Comparison of ENCODE assay signal across 13 cellular contexts in the genomic region with DNA sequence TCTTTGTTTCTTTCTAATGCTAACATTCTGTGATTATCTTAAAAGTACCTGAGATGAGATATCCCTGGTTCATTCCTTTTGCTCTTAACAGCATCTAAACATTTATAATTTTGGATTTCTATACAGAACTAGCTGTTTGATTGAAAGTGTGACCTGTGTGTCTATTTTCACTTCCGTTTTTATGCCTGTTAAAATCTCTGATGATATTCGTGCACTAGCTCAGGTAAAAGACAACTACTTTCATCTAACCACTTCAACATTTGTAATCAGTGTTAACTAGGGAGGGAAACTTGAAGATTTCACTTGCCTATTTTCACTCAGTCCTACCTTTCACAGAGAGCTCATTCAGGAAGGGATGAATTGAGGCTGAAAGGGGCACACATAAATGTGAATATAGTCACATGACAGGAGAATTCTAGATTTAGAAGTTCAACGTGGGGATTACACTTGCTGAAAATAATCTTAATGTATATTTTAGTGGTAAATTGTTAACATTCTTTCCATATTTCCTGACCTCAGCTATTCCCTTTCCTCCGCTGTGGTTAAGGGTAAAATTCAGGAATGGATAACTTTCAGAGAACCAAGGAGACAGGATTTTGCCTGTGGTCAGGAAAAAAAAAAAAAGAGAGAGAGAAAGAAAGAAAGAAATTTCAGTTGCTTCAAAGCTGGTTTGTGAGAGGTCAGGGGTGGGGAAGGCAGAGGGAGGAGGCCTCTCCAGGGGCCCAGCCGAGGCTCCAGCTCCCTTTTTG.
DNase-seq lines count a peak whose midpoint lies in the region; ATAC-seq, FAIRE-seq and TF ChIP-seq lines count a peak whose summit lies in the region.
"Had no signal": no experiment of that assay in that cellular context is flagged by ENCODE, and none has a peak within 500 bp of the region (broad histone marks: within the 10 kb centered on the region; RNA-seq: fewer than 3 reads in every experiment).

No MANE protein-coding gene starts in this region.

- no peak for FAIRE-seq in K562 (lab: Jason Lieb, UNC)
- FAIRE-seq: colon had no signal

- H3K27me3 ChIP-seq in K562 (ENCODE audit: control insufficient read depth in 2 of 2, insufficient read depth in 2 of 2, low read length in 2 of 2) (peaks cover 7 to 8% of the 10 kb centered on the region in 2 experiments; a peak in 3 of 5 replicates), muscle layer of duodenum (ENCODE audit: low read depth, low read length) (no peaks in the 10 kb centered on the region)
- H3K27me3 ChIP-seq: BLaER1 treated with 17β-estradiol and CSF1 and Interleukin-3, amounts not matched to agents 10 nM and 100 nM; suprapubic skin had no signal

- no TSS peak for BruUV-seq in K562 (replicated peaks; lab: Mats Ljungman, UMichigan)

- POLR2A ChIA-PET in K562 (lab: Yijun Ruan, JAX), result interaction anchor here (0.7 to 1.1 kb wide), 2 partner anchors 12 to 603 kb away, joined by 3 read pairs; no protein-coding TSS in a partner anchor

- H3K27ac ChIP-seq in K562 (ENCODE audit: extremely low read depth, low read depth, low read length) (no peak overlapping the region), muscle layer of duodenum (ENCODE audit: low read length) (peak overlapping the region; percentile 46)
- H3K27ac ChIP-seq: BLaER1 treated with 17β-estradiol and CSF1 and Interleukin-3, amounts not matched to agents 10 nM and 100 nM; suprapubic skin had no signal

- in situ Hi-C loops in K562 (cut with MboI), result no loop called here

- no peaks in the 10 kb centered on the region for H3K9me3 ChIP-seq in K562 (replicated peaks; ENCODE audit: control insufficient read depth, insufficient read depth, low read depth, low read length)
- H3K9me3 ChIP-seq in muscle layer of duodenum (ENCODE audit: control insufficient read depth in 1 of 2, low read length in 2 of 2), result no peaks in the 10 kb centered on the region
- H3K9me3 ChIP-seq: BLaER1 treated with 17β-estradiol and CSF1 and Interleukin-3, amounts not matched to agents 10 nM and 100 nM; suprapubic skin had no signal

- no peaks in the 10 kb centered on the region for H3K9me1 ChIP-seq in K562 (ENCODE audit: control insufficient read depth, insufficient read depth, low read length)

- DNase-seq in AG08395 (ENCODE audit: low spot score) (peak; percentile 60), HS-27A (ENCODE audit: low read depth) (peak; percentile 86), K562 (ENCODE audit: extremely low read depth in 1 of 4, low spot score in 3 of 4) (no peak), retina (no peak)
- DNase-seq: activated CD8-positive, alpha-beta memory T cell treated with anti-CD3 and anti-CD28 coated beads, Interleukin-2, amount 50 U/mL, for 48 hours had no signal

- no peak overlapping the region for H3K4me2 ChIP-seq in K562 (ENCODE audit: insufficient read depth, low read length)
- H3K4me2 ChIP-seq: BLaER1 treated with 17β-estradiol and CSF1 and Interleukin-3, amounts not matched to agents 10 nM and 100 nM had no signal

- no peak for TF ChIP-seq EP300 in K562 (IDR thresholded peaks at IDR 0.05; ENCODE audit: low read length)

- no peak for TF ChIP-seq CTCF in K562 (IDR thresholded peaks at IDR 0.05 in 2 of 3, conservative IDR thresholded peaks at IDR 0.05 in 1 of 3; ENCODE audit: insufficient read depth in 2 of 3, low read depth in 1 of 3, low read length in 3 of 3)

- CTCF ChIA-PET in K562 (lab: Yijun Ruan, JAX; ENCODE audit: low intra/inter-chr PET ratio), result no interaction called here

- peaks cover 0 to 6% of the 10 kb centered on the region in 2 experiments; a peak in 3 of 5 replicates for H3K4me1 ChIP-seq in K562 (replicated peaks in 1 of 2; ENCODE audit: control insufficient read depth in 2 of 2, insufficient read depth in 2 of 2, low read length in 2 of 2)
- peaks cover 12 to 29% of the 10 kb centered on the region in 2 donors for H3K4me1 ChIP-seq in muscle layer of duodenum (ENCODE audit: control insufficient read depth in 1 of 2, insufficient read depth in 2 of 2, low read length in 2 of 2)

- H3K4me3 ChIP-seq in K562 (no peak overlapping the region), muscle layer of duodenum (ENCODE audit: low read depth in 1 of 2, low read length in 2 of 2) (no peak overlapping the region)
- H3K4me3 ChIP-seq: BLaER1 treated with 17β-estradiol and CSF1 and Interleukin-3, amounts not matched to agents 10 nM and 100 nM; skin epidermis; suprapubic skin had no signal

- no peak overlapping the region for H2AFZ ChIP-seq in K562 (ENCODE audit: low read depth, low read length)

- intact Hi-C loops in K562 (cut with micrococcal nuclease), result no loop called here

- H3K36me3 ChIP-seq in K562 (ENCODE audit: control insufficient read depth, insufficient read depth, low read length) (no peaks in the 10 kb centered on the region), muscle layer of duodenum (ENCODE audit: control insufficient read depth in 1 of 2, insufficient read depth in 2 of 2, low read length in 2 of 2) (no peaks in the 10 kb centered on the region)
- H3K36me3 ChIP-seq: BLaER1 treated with 17β-estradiol and CSF1 and Interleukin-3, amounts not matched to agents 10 nM and 100 nM; suprapubic skin had no signal

- TF ChIP-seq POLR2A in K562 (conservative IDR thresholded peaks at IDR 0.05), result no peak

- no peak for TF ChIP-seq RAD21 in K562 (CRISPR knock-in tag; conservative IDR thresholded peaks at IDR 0.05 in 1 of 2, IDR thresholded peaks at IDR 0.05 in 1 of 2)

- no peak overlapping the region for H3K9ac ChIP-seq in K562 (ENCODE audit: insufficient read depth in 1 of 2, low read depth in 2 of 2, low read length in 2 of 2)
- H3K9ac ChIP-seq: BLaER1 treated with 17β-estradiol and CSF1 and Interleukin-3, amounts not matched to agents 10 nM and 100 nM had no signal

- no peaks in the 10 kb centered on the region for H4K20me1 ChIP-seq in K562 (replicated peaks; ENCODE audit: control insufficient read depth, insufficient read depth, low read length)
- H4K20me1 ChIP-seq: BLaER1 treated with 17β-estradiol and CSF1 and Interleukin-3, amounts not matched to agents 10 nM and 100 nM had no signal

- ATAC-seq in K562 (no peak), HG02970 (IDR thresholded peaks at IDR 0.05; ENCODE audit: low FRiP score, unreplicated experiment) (no peak), GM19328 (IDR thresholded peaks at IDR 0.05; ENCODE audit: unreplicated experiment) (no peak), GM18858 (IDR thresholded peaks at IDR 0.05; ENCODE audit: unreplicated experiment) (no peak)

- 15% methylated on average over 4 of the region's 5 CpGs for WGBS in K562 (ENCODE audit: insufficient coverage, low coverage, missing lambda C conversion rate)

- no peaks in the 10 kb centered on the region for H3K79me2 ChIP-seq in K562 (ENCODE audit: control insufficient read depth, insufficient read depth, low read length)

TF ChIP-seq in K562, 482 proteins besides CTCF, POLR2A, EP300 and RAD21:
- TF ChIP-seq, protein P1, sequence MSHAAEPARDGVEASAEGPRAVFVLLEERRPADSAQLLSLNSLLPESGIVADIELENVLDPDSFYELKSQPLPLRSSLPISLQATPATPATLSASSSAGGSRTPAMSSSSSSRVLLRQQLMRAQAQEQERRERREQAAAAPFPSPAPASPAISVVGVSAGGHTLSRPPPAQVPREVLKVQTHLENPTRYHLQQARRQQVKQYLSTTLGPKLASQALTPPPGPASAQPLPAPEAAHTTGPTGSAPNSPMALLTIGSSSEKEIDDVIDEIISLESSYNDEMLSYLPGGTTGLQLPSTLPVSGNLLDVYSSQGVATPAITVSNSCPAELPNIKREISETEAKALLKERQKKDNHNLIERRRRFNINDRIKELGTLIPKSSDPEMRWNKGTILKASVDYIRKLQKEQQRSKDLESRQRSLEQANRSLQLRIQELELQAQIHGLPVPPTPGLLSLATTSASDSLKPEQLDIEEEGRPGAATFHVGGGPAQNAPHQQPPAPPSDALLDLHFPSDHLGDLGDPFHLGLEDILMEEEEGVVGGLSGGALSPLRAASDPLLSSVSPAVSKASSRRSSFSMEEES (CRISPR knock-in tag; IDR thresholded peaks at IDR 0.05), result peak; percentile 39; the same call in 1 of the 2 replicates
- TF ChIP-seq, protein P2, sequence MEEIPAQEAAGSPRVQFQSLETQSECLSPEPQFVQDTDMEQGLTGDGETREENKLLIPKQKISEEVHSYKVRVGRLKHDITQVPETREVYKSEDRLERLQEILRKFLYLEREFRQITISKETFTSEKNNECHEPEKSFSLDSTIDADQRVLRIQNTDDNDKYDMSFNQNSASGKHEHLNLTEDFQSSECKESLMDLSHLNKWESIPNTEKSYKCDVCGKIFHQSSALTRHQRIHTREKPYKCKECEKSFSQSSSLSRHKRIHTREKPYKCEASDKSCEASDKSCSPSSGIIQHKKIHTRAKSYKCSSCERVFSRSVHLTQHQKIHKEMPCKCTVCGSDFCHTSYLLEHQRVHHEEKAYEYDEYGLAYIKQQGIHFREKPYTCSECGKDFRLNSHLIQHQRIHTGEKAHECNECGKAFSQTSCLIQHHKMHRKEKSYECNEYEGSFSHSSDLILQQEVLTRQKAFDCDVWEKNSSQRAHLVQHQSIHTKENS (CRISPR knock-in tag; IDR thresholded peaks at IDR 0.05), result no peak

Comparison
In these comparisons a context has a peak if more than half of its experiments do, and no peak if none do; other contexts are left out.
1. DNase-seq: peak in AG08395 (single experiment) and HS-27A (single experiment); none in K562 (0 of 4) and retina (single experiment).